In the genomic region with DNA sequence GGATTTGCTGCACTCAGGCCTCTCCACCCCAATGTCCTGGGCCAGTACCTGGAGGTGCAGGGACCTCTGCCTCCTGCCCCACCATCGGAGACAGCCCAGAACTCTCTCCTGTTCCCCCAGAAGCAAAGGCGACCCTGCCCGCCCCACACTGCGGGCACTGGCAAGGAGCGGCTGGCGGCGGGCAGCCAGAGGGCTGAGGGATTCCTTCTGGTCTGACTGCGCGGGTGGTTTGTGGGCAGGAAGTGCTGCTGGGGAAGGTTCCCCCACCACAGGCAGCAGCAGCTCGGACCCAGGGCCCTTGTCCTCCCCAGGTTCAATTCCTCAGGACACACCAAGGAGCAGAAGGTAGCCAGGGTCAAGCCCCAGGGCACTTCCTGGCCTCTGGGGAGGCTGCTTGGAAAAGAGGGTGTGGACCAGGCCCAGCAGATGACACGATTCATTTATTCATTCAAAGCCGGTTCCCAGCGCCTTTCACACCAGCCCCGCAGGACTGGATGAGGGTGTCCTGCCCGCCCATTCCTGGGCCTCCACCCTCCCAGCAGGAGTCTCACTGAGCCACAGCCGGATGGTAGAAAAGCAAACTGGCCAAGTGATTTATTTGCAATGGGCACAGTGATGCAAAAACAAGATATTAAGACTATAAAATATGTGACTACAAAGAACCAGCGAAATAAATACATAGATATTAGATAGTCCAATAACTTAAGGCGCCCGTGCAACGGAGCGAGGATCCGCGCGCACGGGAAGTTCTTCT, we compare ENCODE assay signal across 10 cellular contexts. TPM values are rescaled to one million over a fixed set of nuclear protein-coding genes. Genes with fewer than 3 reads are reported as not detected.
A peak's percentile ranks its signal among the peaks of the same experiment; 100 is the strongest.
DNase-seq lines count a peak whose midpoint lies in the region; ATAC-seq, FAIRE-seq and TF ChIP-seq lines count a peak whose summit lies in the region.
"Had no signal": no experiment of that assay in that cellular context is flagged by ENCODE, and none has a peak within 500 bp of the region (broad histone marks: within the 10 kb centered on the region; RNA-seq: fewer than 3 reads in every experiment).

No MANE protein-coding gene starts in this region.

- POLR2A ChIA-PET in A673 (lab: Charles Lee; ENCODE audit: low non-redundant PET): no interaction called here

- no peak overlapping the region for H3K27ac Mint-ChIP-seq in brain

- peaks cover 0 to 3% (median 1%) of the 10 kb centered on the region in 5 experiments for H3K9me3 Mint-ChIP-seq in brain

- FAIRE-seq in kidney (lab: Jason Lieb, UNC): no peak
- FAIRE-seq: endometrium, GM18507 had no signal

- intact Hi-C loops in A673 (cut with micrococcal nuclease; ENCODE audit: unreplicated experiment): no loop called here
- intact Hi-C loops in kidney (cut with DNase I): no loop called here
- intact Hi-C loops in uterus (cut with DNase I; ENCODE audit: low total_unique reads): no loop called here

- H3K4me3 ChIP-seq in A673 (ENCODE audit: low read depth, low read length, poor library complexity, severe bottlenecking) (peak overlapping the region; percentile 59), kidney (ENCODE audit: low read length in 2 of 2) (peak overlapping the region in 1 of 2 donors; percentile 53), uterus (peak overlapping the region; percentile 30 to 38)

- TF ChIP-seq POLR2A in uterus (IDR thresholded peaks at IDR 0.05): no peak

- ATAC-seq in GM18907 (IDR thresholded peaks at IDR 0.05; ENCODE audit: unreplicated experiment) (no peak), HG03521 (IDR thresholded peaks at IDR 0.05; ENCODE audit: unreplicated experiment) (no peak)

- H3K36me3 Mint-ChIP-seq in brain: no peaks in the 10 kb centered on the region

- H3K27ac ChIP-seq in A673 (ENCODE audit: low read depth, low read length, poor library complexity, severe bottlenecking) (no peak overlapping the region), kidney (ENCODE audit: low read depth in 2 of 2, low read length in 2 of 2) (no peak overlapping the region), uterus (no peak overlapping the region)

- TF ChIP-seq CTCF in A673 (conservative IDR thresholded peaks at IDR 0.05; ENCODE audit: low read depth, low read length) (no peak), brain (conservative IDR thresholded peaks at IDR 0.05) (no peak), kidney (IDR thresholded peaks at IDR 0.05; ENCODE audit: borderline replicate concordance, extremely low read depth, insufficient read depth) (no peak), uterus (IDR thresholded peaks at IDR 0.05) (no peak)

- peaks cover 16% of the 10 kb centered on the region for H3K4me1 ChIP-seq in A673 (ENCODE audit: insufficient read depth, low read length, poor library complexity, severe bottlenecking)
- peaks cover 7 to 13% of the 10 kb centered on the region in 2 donors for H3K4me1 ChIP-seq in kidney (ENCODE audit: control insufficient read depth in 1 of 2, insufficient read depth in 1 of 2, low read depth in 1 of 2, low read length in 2 of 2)
- H3K4me1 ChIP-seq in uterus: peaks cover 0 to 18% of the 10 kb centered on the region in 2 donors

- H3K27me3 ChIP-seq in A673 (replicated peaks; ENCODE audit: insufficient read depth, low read depth, low read length, poor library complexity) (no peaks in the 10 kb centered on the region), uterus (no peaks in the 10 kb centered on the region)

- CTCF ChIA-PET in A673 (lab: Charles Lee): interaction anchor here (0.7 kb wide), 1 partner anchor 167 kb away, joined by 3 read pairs; no protein-coding TSS in a partner anchor

- BruUV-seq in A673 (replicated peaks; lab: Mats Ljungman, UMichigan): no TSS peak

- H3K27me3 Mint-ChIP-seq in brain: peaks cover 65% of the 10 kb centered on the region

- peak; percentile 40 for DNase-seq in A673 (ENCODE audit: low spot score)
- DNase-seq in HT1080 (ENCODE audit: low read depth): peak; percentile 52
- DNase-seq in kidney: peak; percentile 78
- no peak for DNase-seq in uterus
- no peak for DNase-seq in NCI-H524 treated with DMSO at 0.1 percent for 48 hours (lab: John Stamatoyannopoulos, UW)

- H3K9ac ChIP-seq in kidney (ENCODE audit: low read length in 2 of 2): no peak overlapping the region

- H3K9me3 ChIP-seq in A673 (ENCODE audit: low read depth, low read length, poor library complexity, severe bottlenecking): no peaks in the 10 kb centered on the region
- H3K9me3 ChIP-seq in kidney (ENCODE audit: control insufficient read depth in 1 of 2, low read length in 2 of 2): no peaks in the 10 kb centered on the region
- no peaks in the 10 kb centered on the region for H3K9me3 ChIP-seq in uterus

- H3K36me3 ChIP-seq in A673 (ENCODE audit: insufficient read depth, low read length, poor library complexity, severe bottlenecking) (no peaks in the 10 kb centered on the region), kidney (ENCODE audit: control insufficient read depth in 1 of 2, insufficient read depth in 2 of 2, low read length in 2 of 2) (no peaks in the 10 kb centered on the region), uterus (no peaks in the 10 kb centered on the region)

- H3K4me3 Mint-ChIP-seq in brain: peak overlapping the region; percentile 75 to 85 (median 78)

- H3K4me1 Mint-ChIP-seq in brain: peaks cover 8% of the 10 kb centered on the region

RNA-seq across cellular contexts. Expression of a gene that starts 1.2 kb away (rescaled TPM):
- total RNA-seq in A673 (2021): 25.0 and 33.7 TPM in 2 replicates
- total RNA-seq in HT1080 (2014; rRNA removed; shearing (Covaris generic)): 71.3 and 193 TPM in 2 replicates
- polyA plus RNA-seq in HT1080 (2015; cell fraction: cytosol; rRNA removed): 279 and 295 TPM in 2 replicates
- polyA plus RNA-seq in HT1080 (2015; cell fraction: nucleus; rRNA removed): 40.8 and 82.2 TPM in 2 replicates
- 10.6 TPM for polyA plus RNA-seq in brain (ENCODE audit: insufficient read depth, low read depth, low replicate concordance)
- 19.7 TPM for total RNA-seq in kidney
- 9.0 TPM for polyA plus RNA-seq in kidney (ENCODE audit: insufficient read depth, low read depth, low replicate concordance)
- 1 to 10 TPM in 1 of 4 donors, not detected in 3; 5.2 TPM for total RNA-seq in uterus

RNA-seq across cellular contexts. Expression of a gene that starts 42.5 kb away (rescaled TPM):
- total RNA-seq in A673 (2021) (2.9 and 3.5 TPM in 2 replicates), kidney (54.8 TPM), uterus (100 to 1,000 TPM in 1 of 4 donors, 10 to 100 TPM in 3; 42.0 to 213 (median 71.7) TPM)
- 2.1 and 4.4 TPM in 2 replicates for total RNA-seq in HT1080 (2014; rRNA removed; shearing (Covaris generic))
- polyA plus RNA-seq in HT1080 (2015; cell fraction: cytosol; rRNA removed): 0.86 and 1.7 TPM in 2 replicates
- polyA plus RNA-seq in HT1080 (2015; cell fraction: nucleus; rRNA removed): 1.3 and 1.5 TPM in 2 replicates
- polyA plus RNA-seq in brain (ENCODE audit: insufficient read depth, low read depth, low replicate concordance) (323 TPM), kidney (ENCODE audit: insufficient read depth, low read depth, low replicate concordance) (192 TPM)

Comparison
In these comparisons a context has a peak if more than half of its experiments do, and no peak if none do; other contexts are left out.
1. DNase-seq: peak in A673 (single experiment), HT1080 (single experiment) and kidney (single experiment); none in uterus (0 of 2) and NCI-H524 treated with DMSO at 0.1 percent for 48 hours (single experiment).